Comparison of ENCODE assay signal across 1 cellular context in the genomic region with DNA sequence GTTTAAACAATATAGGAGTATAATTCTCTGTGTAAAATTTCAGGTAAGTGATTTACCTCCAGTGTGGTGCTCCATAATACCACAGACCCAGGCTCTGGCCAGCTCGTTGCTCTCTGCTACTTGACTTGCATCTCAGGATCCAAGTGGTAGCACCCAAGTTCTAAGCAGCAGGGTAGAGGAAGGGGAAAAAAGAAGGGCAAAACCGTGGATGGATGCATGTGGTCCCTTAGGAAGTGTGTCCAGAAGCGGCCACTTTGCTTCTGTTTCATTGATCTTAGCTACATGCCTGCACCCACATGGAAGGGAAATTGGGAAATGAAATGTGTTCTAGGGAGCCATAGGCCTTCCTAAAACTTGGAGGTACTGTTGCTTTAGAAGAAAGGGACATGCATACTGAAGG.
TF ChIP-seq lines count a peak whose summit lies in the region.

No MANE protein-coding gene starts in this region.

TF ChIP-seq in IMR-90, 13 proteins besides CTCF, POLR2A, EP300 and RAD21:
- TF ChIP-seq MXI1 (IDR thresholded peaks at IDR 0.05; ENCODE audit: borderline replicate concordance, low read depth, low read length) (no peak), RFX5 (IDR thresholded peaks at IDR 0.05; ENCODE audit: low read depth, low read length) (no peak), MAZ (IDR thresholded peaks at IDR 0.05; ENCODE audit: borderline replicate concordance, low read depth, low read length) (no peak), CHD1 (IDR thresholded peaks at IDR 0.05; ENCODE audit: low read depth, low read length) (no peak), CEBPB (IDR thresholded peaks at IDR 0.05; ENCODE audit: low read depth, low read length) (no peak), BHLHE40 (IDR thresholded peaks at IDR 0.05; ENCODE audit: low read depth, low read length) (no peak), SMC3 (IDR thresholded peaks at IDR 0.05; ENCODE audit: low read depth, low read length) (no peak), MAFK (IDR thresholded peaks at IDR 0.05; ENCODE audit: low read depth, low read length) (no peak), FOS (IDR thresholded peaks at IDR 0.05; ENCODE audit: low read depth, low read length) (no peak), RCOR1 (IDR thresholded peaks at IDR 0.05; ENCODE audit: insufficient replicate concordance, low read length) (no peak), NFE2L2 (IDR thresholded peaks at IDR 0.05; ENCODE audit: low read depth, low read length) (no peak)
- TF ChIP-seq, protein P1, sequence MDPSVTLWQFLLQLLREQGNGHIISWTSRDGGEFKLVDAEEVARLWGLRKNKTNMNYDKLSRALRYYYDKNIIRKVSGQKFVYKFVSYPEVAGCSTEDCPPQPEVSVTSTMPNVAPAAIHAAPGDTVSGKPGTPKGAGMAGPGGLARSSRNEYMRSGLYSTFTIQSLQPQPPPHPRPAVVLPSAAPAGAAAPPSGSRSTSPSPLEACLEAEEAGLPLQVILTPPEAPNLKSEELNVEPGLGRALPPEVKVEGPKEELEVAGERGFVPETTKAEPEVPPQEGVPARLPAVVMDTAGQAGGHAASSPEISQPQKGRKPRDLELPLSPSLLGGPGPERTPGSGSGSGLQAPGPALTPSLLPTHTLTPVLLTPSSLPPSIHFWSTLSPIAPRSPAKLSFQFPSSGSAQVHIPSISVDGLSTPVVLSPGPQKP (IDR thresholded peaks at IDR 0.05; ENCODE audit: borderline replicate concordance, low read depth, low read length): no peak
- TF ChIP-seq, protein P2, sequence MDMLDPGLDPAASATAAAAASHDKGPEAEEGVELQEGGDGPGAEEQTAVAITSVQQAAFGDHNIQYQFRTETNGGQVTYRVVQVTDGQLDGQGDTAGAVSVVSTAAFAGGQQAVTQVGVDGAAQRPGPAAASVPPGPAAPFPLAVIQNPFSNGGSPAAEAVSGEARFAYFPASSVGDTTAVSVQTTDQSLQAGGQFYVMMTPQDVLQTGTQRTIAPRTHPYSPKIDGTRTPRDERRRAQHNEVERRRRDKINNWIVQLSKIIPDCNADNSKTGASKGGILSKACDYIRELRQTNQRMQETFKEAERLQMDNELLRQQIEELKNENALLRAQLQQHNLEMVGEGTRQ (IDR thresholded peaks at IDR 0.05; ENCODE audit: low read depth, low read length): no peak
TF ChIP-seq in IMR-90: peak in this region for 0.
